ENCODE assay signal across 12 cellular contexts in genomic region chr1:219798283-219799030, GRCh38.
DNase-seq lines count a peak whose midpoint lies in the region; ATAC-seq and TF ChIP-seq lines count a peak whose summit lies in the region.
"Had no signal": no experiment of that assay in that cellular context is flagged by ENCODE, and none has a peak within 500 bp of the region (broad histone marks: within the 10 kb centered on the region; RNA-seq: fewer than 3 reads in every experiment).

No MANE protein-coding gene starts in this region.

- H3K9me3 ChIP-seq in CD4-positive, alpha-beta T cell (ENCODE audit: control insufficient read depth, low read length): no peaks in the 10 kb centered on the region

- no peaks in the 10 kb centered on the region for H3K36me3 Mint-ChIP-seq in CD4-positive, alpha-beta T cell (ENCODE audit: low read depth)
- H3K36me3 Mint-ChIP-seq: neural progenitor cell had no signal

- peak; percentile 19 for ATAC-seq in stimulated activated naive CD8-positive, alpha-beta T cell treated with anti-CD3 and anti-CD28 coated beads, Interleukin-15, Interleukin-2, amounts not matched to agents 100 U/mL and 50 U/mL, for 24 hours
- ATAC-seq in stimulated activated naive CD8-positive, alpha-beta T cell treated with anti-CD3 and anti-CD28 coated beads, Interleukin-15, amount 100 ng/mL, for 72 hours: no peak
- ATAC-seq in HG03565 (IDR thresholded peaks at IDR 0.05; ENCODE audit: unreplicated experiment): peak; percentile 55
- no peak for ATAC-seq in CD4-positive, alpha-beta T cell (ENCODE audit: poor library complexity)

- DNase-seq in stimulated activated naive CD8-positive, alpha-beta T cell treated with anti-CD3 and anti-CD28 coated beads, Interleukin-15, Interleukin-2, amounts not matched to agents 100 U/mL and 50 U/mL, for 24 hours: no peak
- DNase-seq in stimulated activated naive CD8-positive, alpha-beta T cell treated with anti-CD3 and anti-CD28 coated beads, Interleukin-15, amount 100 ng/mL, for 72 hours: no peak
- DNase-seq in cardiac fibroblast (ENCODE audit: low read depth in 2 of 2) (peak; percentile 51 to 72), iPS-NIHi11 (ENCODE audit: low spot score) (no peak), dorsolateral prefrontal cortex (no peak)
- DNase-seq in CD4-positive, alpha-beta T cell: no peak
- no peak for DNase-seq in effector CD8-positive, alpha-beta T cell (lab: John Stamatoyannopoulos, UW)
- DNase-seq: activated CD4-positive, CD25-positive, alpha-beta regulatory T cell; NCI-H82 had no signal

- intact Hi-C loops in CD4-positive, alpha-beta T cell (cut with DNase I, micrococcal nuclease): no loop called here
- intact Hi-C loops in dorsolateral prefrontal cortex (cut with DNase I): no loop called here

- H3K27me3 ChIP-seq in CD4-positive, alpha-beta T cell (ENCODE audit: control insufficient read depth, insufficient read depth, low read length): no peaks in the 10 kb centered on the region
- H3K27me3 ChIP-seq in dorsolateral prefrontal cortex: peaks cover 0 to 4% (median 0%) of the 10 kb centered on the region in 45 donors
- H3K27me3 ChIP-seq: neural progenitor cell had no signal

- H3K27me3 Mint-ChIP-seq in stimulated activated naive CD8-positive, alpha-beta T cell treated with anti-CD3 and anti-CD28 coated beads, Interleukin-15, amount 100 ng/mL, for 72 hours: no peaks in the 10 kb centered on the region
- no peaks in the 10 kb centered on the region for H3K27me3 Mint-ChIP-seq in CD4-positive, alpha-beta T cell

- H3K4me3 ChIP-seq in cardiac fibroblast (replicated peaks in 1 of 2; ENCODE audit: low read depth in 2 of 2, low read length in 2 of 2) (no peak overlapping the region), dorsolateral prefrontal cortex (no peak overlapping the region)
- H3K4me3 ChIP-seq: neural progenitor cell had no signal

- no peak overlapping the region for H3K27ac ChIP-seq in CD4-positive, alpha-beta T cell (ENCODE audit: low read depth, low read length)
- H3K27ac ChIP-seq in dorsolateral prefrontal cortex: no peak overlapping the region
- H3K27ac ChIP-seq: neural progenitor cell had no signal

- no peaks in the 10 kb centered on the region for H3K4me1 Mint-ChIP-seq in stimulated activated naive CD8-positive, alpha-beta T cell treated with anti-CD3 and anti-CD28 coated beads, Interleukin-15, amount 100 ng/mL, for 72 hours
- no peaks in the 10 kb centered on the region for H3K4me1 Mint-ChIP-seq in CD4-positive, alpha-beta T cell (ENCODE audit: low read depth)

- H3K27ac Mint-ChIP-seq in stimulated activated naive CD8-positive, alpha-beta T cell treated with anti-CD3 and anti-CD28 coated beads, Interleukin-15, amount 100 ng/mL, for 72 hours: no peak overlapping the region
- no peak overlapping the region for H3K27ac Mint-ChIP-seq in CD4-positive, alpha-beta T cell
- H3K27ac Mint-ChIP-seq: B cell, neural progenitor cell had no signal

- peaks cover 7% of the 10 kb centered on the region in 2 donors for H3K9me3 Mint-ChIP-seq in stimulated activated naive CD8-positive, alpha-beta T cell treated with anti-CD3 and anti-CD28 coated beads, Interleukin-15, amount 100 ng/mL, for 72 hours
- H3K9me3 Mint-ChIP-seq in CD4-positive, alpha-beta T cell: peaks cover 8% of the 10 kb centered on the region

- CTCF ChIA-PET in CD4-positive, alpha-beta T cell (lab: Charles Lee): no interaction called here

- H3K4me3 Mint-ChIP-seq in stimulated activated naive CD8-positive, alpha-beta T cell treated with anti-CD3 and anti-CD28 coated beads, Interleukin-15, amount 100 ng/mL, for 72 hours: no peak overlapping the region
- H3K4me3 Mint-ChIP-seq in CD4-positive, alpha-beta T cell: no peak overlapping the region
- H3K4me3 Mint-ChIP-seq: B cell, neural progenitor cell had no signal

- TF ChIP-seq CTCF in cardiac fibroblast (IDR thresholded peaks at IDR 0.05; ENCODE audit: low read depth, low read length): no peak
- TF ChIP-seq CTCF in CD4-positive, alpha-beta T cell (IDR thresholded peaks at IDR 0.05): no peak
- TF ChIP-seq CTCF in dorsolateral prefrontal cortex (IDR thresholded peaks at IDR 0.05 in 54 of 56, conservative IDR thresholded peaks at IDR 0.05 in 2 of 56; ENCODE audit: low read depth in 1 of 56, partially characterized antibody in 56 of 56): no peak

- POLR2A ChIA-PET in CD4-positive, alpha-beta T cell (lab: Charles Lee): no interaction called here

Comparison
In these comparisons a context has a peak if more than half of its experiments do, and no peak if none do; other contexts are left out.
1. ATAC-seq: peak in stimulated activated naive CD8-positive, alpha-beta T cell treated with anti-CD3 and anti-CD28 coated beads, Interleukin-15, Interleukin-2, amounts not matched to agents 100 U/mL and 50 U/mL, for 24 hours (single experiment) and HG03565 (single experiment); none in stimulated activated naive CD8-positive, alpha-beta T cell treated with anti-CD3 and anti-CD28 coated beads, Interleukin-15, amount 100 ng/mL, for 72 hours (single experiment) and CD4-positive, alpha-beta T cell (single experiment).
2. DNase-seq: peak in cardiac fibroblast (2 of 2); none in stimulated activated naive CD8-positive, alpha-beta T cell treated with anti-CD3 and anti-CD28 coated beads, Interleukin-15, Interleukin-2, amounts not matched to agents 100 U/mL and 50 U/mL, for 24 hours (single experiment), stimulated activated naive CD8-positive, alpha-beta T cell treated with anti-CD3 and anti-CD28 coated beads, Interleukin-15, amount 100 ng/mL, for 72 hours (0 of 2), CD4-positive, alpha-beta T cell (0 of 10), iPS-NIHi11 (single experiment), dorsolateral prefrontal cortex (0 of 10) and effector CD8-positive, alpha-beta T cell (single experiment).